Comparison of ENCODE assay signal across 29 cellular contexts in the genomic region with DNA sequence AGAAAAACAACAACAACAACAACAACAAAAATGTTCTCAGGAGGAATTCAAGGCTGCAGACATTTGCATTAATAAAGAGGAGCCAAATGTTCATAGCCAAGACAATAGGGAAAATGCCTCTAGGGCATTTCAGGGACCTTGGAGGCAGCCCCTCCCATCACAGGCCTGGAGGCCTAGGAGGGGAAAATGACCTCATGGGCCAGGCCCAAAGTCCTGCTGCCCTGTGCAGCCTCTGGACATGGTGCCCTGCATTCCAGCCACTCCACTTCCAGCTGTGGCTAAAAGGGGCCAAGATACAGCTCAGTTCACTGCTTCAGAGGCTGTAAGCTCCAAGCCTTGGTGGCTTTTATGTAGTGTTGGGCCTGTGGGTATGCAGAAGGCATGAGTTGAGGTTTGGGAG.
"Had no signal": no experiment of that assay in that cellular context is flagged by ENCODE, and none has a peak within 500 bp of the region (broad histone marks: within the 10 kb centered on the region; RNA-seq: fewer than 3 reads in every experiment).

No MANE protein-coding gene starts in this region.

- H3K4me3 Mint-ChIP-seq: dendritic cell treated with granulocyte-macrophage colony-stimulating factor and Interleukin-4, amounts not matched to agents 40 ng/mL and 50 ng/mL, for 4 days; effector memory CD8-positive, alpha-beta T cell; endodermal cell had no signal

- H3K27ac ChIP-seq: colonic mucosa, coronary artery, dorsolateral prefrontal cortex, epithelial cell of prostate, esophagus muscularis mucosa, esophagus squamous epithelium, foreskin keratinocyte, gastrocnemius medialis, gastroesophageal sphincter, heart left ventricle, heart right ventricle, hepatocyte had no signal

- H3K9me3 ChIP-seq: colonic mucosa, esophagus squamous epithelium, gastrocnemius medialis had no signal

- H3K36me3 ChIP-seq: colonic mucosa, esophagus muscularis mucosa, esophagus squamous epithelium, gastrocnemius medialis, gastroesophageal sphincter, heart left ventricle, heart right ventricle had no signal

- H3K4me1 Mint-ChIP-seq: endodermal cell had no signal

- ATAC-seq: effector memory CD8-positive, alpha-beta T cell; esophagus mucosa; foreskin keratinocyte; gastrocnemius medialis; gastroesophageal sphincter; heart left ventricle; heart right ventricle had no signal

- H3K27me3 ChIP-seq: colonic mucosa, dorsolateral prefrontal cortex, esophagus muscularis mucosa, esophagus squamous epithelium, foreskin keratinocyte, gastrocnemius medialis, gastroesophageal sphincter, heart left ventricle, heart right ventricle, hepatocyte had no signal

- H3K79me2 ChIP-seq: hepatocyte had no signal

- H3K4me2 ChIP-seq: hepatocyte had no signal

- H2AFZ ChIP-seq: hepatocyte had no signal

- H3K4me3 ChIP-seq: colonic mucosa, coronary artery, dorsolateral prefrontal cortex, esophagus muscularis mucosa, esophagus squamous epithelium, gastrocnemius medialis, gastroesophageal sphincter, heart left ventricle, heart right ventricle, hepatocyte had no signal

- H3K4me1 ChIP-seq: colonic mucosa, esophagus muscularis mucosa, esophagus squamous epithelium, foreskin keratinocyte, gastrocnemius medialis, gastroesophageal sphincter, heart left ventricle, heart right ventricle had no signal

- DNase-seq: colonic mucosa; cortex of kidney; dermis blood vessel endothelial cell; dorsolateral prefrontal cortex; effector CD4-positive, alpha-beta T cell; effector CD8-positive, alpha-beta T cell; effector memory CD4-positive, alpha-beta T cell; effector memory CD8-positive, alpha-beta T cell; endodermal cell; erythroblast; esophagus squamous epithelium; foreskin fibroblast; foreskin keratinocyte; foreskin melanocyte; gastrocnemius medialis; glutamatergic neuron; head of caudate nucleus; heart left ventricle; heart right ventricle had no signal

- H3K27me3 Mint-ChIP-seq: dendritic cell treated with granulocyte-macrophage colony-stimulating factor and Interleukin-4, amounts not matched to agents 40 ng/mL and 50 ng/mL, for 4 days; effector memory CD8-positive, alpha-beta T cell had no signal

- FAIRE-seq: endometrium, endothelial cell of umbilical vein, frontal cortex had no signal
